17 cellular contexts compared by ENCODE assay signal in genomic region chr5:178398856-178399722, GRCh38.
A peak's percentile ranks its signal among the peaks of the same experiment; 100 is the strongest.
DNase-seq lines count a peak whose midpoint lies in the region; ATAC-seq and TF ChIP-seq lines count a peak whose summit lies in the region.
"Had no signal": no experiment of that assay in that cellular context is flagged by ENCODE, and none has a peak within 500 bp of the region (broad histone marks: within the 10 kb centered on the region; RNA-seq: fewer than 3 reads in every experiment).

No MANE protein-coding gene starts in this region.

- no peak overlapping the region for H3K4me3 ChIP-seq in hepatocyte
- H3K4me3 ChIP-seq: breast epithelium, pancreas, skin epidermis had no signal

- DNase-seq in ELF-1 (ENCODE audit: low read depth, low spot score) (peak; percentile 34), NCI-H345 (lab: John Stamatoyannopoulos, UW) (peak; percentile 76), hepatocyte (ENCODE audit: low spot score) (peak; percentile 32), retina (peak; percentile 65), HT-29 (ENCODE audit: low spot score) (no peak), OCI-M1 (lab: John Stamatoyannopoulos, UW) (no peak)
- DNase-seq: activated CD4-positive, alpha-beta T cell treated with anti-CD3 and anti-CD28 coated beads, Interleukin-2, amount 50 U/mL, for 4 hours; effector CD8-positive, alpha-beta T cell; kidney glomerular epithelial cell; MV-4-11; NCI-H2107; pancreas; stimulated activated CD4-positive, alpha-beta T cell treated with anti-CD3 and anti-CD28 coated beads, Interleukin-4, amount 100 ng/mL, for 24 hours; SW 1271 had no signal

- no peaks in the 10 kb centered on the region for H3K27me3 ChIP-seq in hepatocyte

- H3K9me2 ChIP-seq in hepatocyte (replicated peaks; ENCODE audit: insufficient read depth): no peaks in the 10 kb centered on the region

- no peak overlapping the region for H2AFZ ChIP-seq in hepatocyte

- H3K4me1 ChIP-seq in hepatocyte (ENCODE audit: insufficient read depth): no peaks in the 10 kb centered on the region
- H3K4me1 ChIP-seq: breast epithelium, pancreas had no signal

- 54% methylated on average over 16 of the region's 16 CpGs for WGBS in hepatocyte (ENCODE audit: low lambda C conversion rate, missing lambda C conversion rate)

- H3K79me2 ChIP-seq in hepatocyte: no peaks in the 10 kb centered on the region

- no peaks in the 10 kb centered on the region for H3K9me3 ChIP-seq in hepatocyte (ENCODE audit: low read depth)
- H3K9me3 ChIP-seq: breast epithelium, pancreas had no signal

- H3K36me3 ChIP-seq in hepatocyte (replicated peaks; ENCODE audit: insufficient read depth, low read depth): no peaks in the 10 kb centered on the region
- H3K36me3 ChIP-seq: breast epithelium, pancreas had no signal

- no peak overlapping the region for H3K27ac ChIP-seq in hepatocyte
- H3K27ac ChIP-seq: breast epithelium, pancreas, skin epidermis had no signal

- no peak for TF ChIP-seq CTCF in hepatocyte (IDR thresholded peaks at IDR 0.05; ENCODE audit: poor library complexity)

- H4K20me1 ChIP-seq in hepatocyte (ENCODE audit: insufficient read depth, poor library complexity, severe bottlenecking): no peaks in the 10 kb centered on the region

- ATAC-seq in GM19324 (IDR thresholded peaks at IDR 0.05; ENCODE audit: low FRiP score, unreplicated experiment): no peak
- ATAC-seq: pancreas had no signal

- no peak overlapping the region for H3K4me2 ChIP-seq in hepatocyte

Comparison
In these comparisons a context has a peak if more than half of its experiments do, and no peak if none do; other contexts are left out.
1. DNase-seq: peak in ELF-1 (single experiment), NCI-H345 (single experiment), hepatocyte (single experiment) and retina (single experiment); none in HT-29 (single experiment) and OCI-M1 (single experiment).